In the genomic region with DNA sequence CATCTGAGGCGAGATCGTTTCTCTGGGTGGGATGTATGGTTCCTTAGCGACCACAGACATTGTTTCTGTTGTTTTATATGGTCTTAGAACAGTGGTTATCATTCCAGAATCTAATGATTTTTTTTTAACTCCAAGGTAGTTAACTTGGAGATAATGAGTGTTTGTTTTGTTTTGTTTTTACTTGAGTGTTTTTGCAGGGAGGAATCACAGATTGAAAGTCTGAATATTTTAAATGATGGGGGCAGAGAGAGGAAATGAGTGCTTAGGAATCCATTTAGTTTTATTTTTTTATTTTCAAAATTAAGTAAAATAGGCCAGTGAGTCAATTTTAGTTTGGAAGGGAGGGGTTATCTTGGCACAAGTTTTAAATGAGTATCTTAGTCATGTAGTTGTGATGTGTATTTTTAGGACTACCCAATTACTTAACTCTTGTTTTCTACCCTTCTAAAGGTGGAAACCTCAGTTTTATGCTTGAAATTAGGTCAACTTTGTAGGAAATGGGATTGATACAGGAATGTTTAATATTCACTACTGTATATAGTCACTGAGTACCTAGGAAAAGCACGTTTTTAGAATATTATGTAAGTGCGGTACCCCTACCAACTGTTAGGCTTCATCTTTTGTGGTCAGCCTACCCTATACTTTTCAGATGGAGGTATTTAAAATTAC, we compare ENCODE assay signal across 8 cellular contexts. TPM values are rescaled to one million over a fixed set of nuclear protein-coding genes. Genes with fewer than 3 reads are reported as not detected.
DNase-seq lines count a peak whose midpoint lies in the region; ATAC-seq and TF ChIP-seq lines count a peak whose summit lies in the region.

No MANE protein-coding gene starts in this region.

- CTCF ChIA-PET in mammary epithelial cell (lab: Charles Lee; ENCODE audit: low non-redundant PET) = no interaction called here

- TF ChIP-seq CTCF in 22Rv1 (IDR thresholded peaks at IDR 0.05) (no peak), HL-60 (IDR thresholded peaks at IDR 0.05; ENCODE audit: insufficient read depth, low read length) (no peak), mammary epithelial cell (conservative IDR thresholded peaks at IDR 0.05 in 1 of 2, IDR thresholded peaks at IDR 0.05 in 1 of 2; ENCODE audit: extremely low read depth in 1 of 2, insufficient read depth in 1 of 2, low read depth in 1 of 2, low read length in 2 of 2) (no peak)

- H2AFZ ChIP-seq in mammary epithelial cell (ENCODE audit: low read depth, low read length) = no peak overlapping the region

- no peaks in the 10 kb centered on the region for H3K27me3 ChIP-seq in HL-60 (ENCODE audit: insufficient read depth, poor library complexity, severe bottlenecking)
- no peaks in the 10 kb centered on the region for H3K27me3 ChIP-seq in mammary epithelial cell (ENCODE audit: insufficient read depth, low read length)

- dilution Hi-C loops in mammary epithelial cell (cut with HindIII; ENCODE audit: low sequenced_read_pairs) = no loop called here

- H3K9ac ChIP-seq in mammary epithelial cell (ENCODE audit: insufficient read depth, low read length) = peak overlapping the region; percentile 92

- no peaks in the 10 kb centered on the region for H3K9me3 ChIP-seq in mammary epithelial cell (replicated peaks; ENCODE audit: insufficient read depth, low read length)
- no peaks in the 10 kb centered on the region for H3K9me3 ChIP-seq in mesodermal cell (ENCODE audit: control insufficient read depth, low read length)

- in situ Hi-C loops in mammary epithelial cell (cut with MboI; ENCODE audit: low sequenced_read_pairs in 2 of 2) = loop anchor here in 1 of 2 donors (5.0 kb wide), 1 partner anchor 33 kb away; no protein-coding TSS in a partner anchor

- 20% methylated on average over 5 of the region's 5 CpGs for WGBS in mammary epithelial cell (ENCODE audit: low coverage, missing lambda C conversion rate)
- WGBS in mesodermal cell (ENCODE audit: insufficient coverage in 2 of 2), 2 experiments = 0% methylated on average over 3 of the region's 5 CpGs; no CpG with 5 or more reads in 1 of the 2 experiments

- peaks cover 67% of the 10 kb centered on the region for H3K79me2 ChIP-seq in mammary epithelial cell (ENCODE audit: insufficient read depth, low read length)

- H3K4me1 ChIP-seq in mammary epithelial cell (ENCODE audit: insufficient read depth, low read length) = peaks cover 34% of the 10 kb centered on the region
- peaks cover 9% of the 10 kb centered on the region for H3K4me1 ChIP-seq in mesodermal cell (ENCODE audit: control insufficient read depth, insufficient read depth, low read length, poor library complexity, severe bottlenecking)

- H3K4me3 ChIP-seq in HL-60 (replicated peaks; ENCODE audit: insufficient read depth, low read length) = peak overlapping the region; percentile 87
- H3K4me3 ChIP-seq in mammary epithelial cell (replicated peaks in 1 of 3; ENCODE audit: insufficient read depth in 1 of 3, low read depth in 2 of 3, low read length in 3 of 3) = peak overlapping the region; percentile 79 to 92 (median 85)
- peak overlapping the region; percentile 92 for H3K4me3 ChIP-seq in mesodermal cell (ENCODE audit: extremely low read depth, insufficient read depth, low read length, poor library complexity, severe bottlenecking)

- H3K36me3 ChIP-seq in mammary epithelial cell (ENCODE audit: insufficient read depth, low read length) (no peaks in the 10 kb centered on the region), mesodermal cell (ENCODE audit: control insufficient read depth, insufficient read depth, low read length) (peaks cover 19% of the 10 kb centered on the region)

- H3K4me2 ChIP-seq in mammary epithelial cell (ENCODE audit: insufficient read depth, low read depth, low read length) = peak overlapping the region; percentile 86

- ATAC-seq in HG03571 (IDR thresholded peaks at IDR 0.05; ENCODE audit: unreplicated experiment) = no peak

- DNase-seq in HL-60 (ENCODE audit: low read depth in 1 of 2, low spot score in 1 of 2) = no peak
- DNase-seq in mammary epithelial cell = peak; percentile 32
- DNase-seq in NCI-H146 (lab: John Stamatoyannopoulos, UW) = no peak
- no peak for DNase-seq in NCI-H2029 (lab: John Stamatoyannopoulos, UW)
- no peak for DNase-seq in posterior vena cava (ENCODE audit: low spot score)

- intact Hi-C loops in mammary epithelial cell (cut with micrococcal nuclease) (loop anchor here (1.0 to 10.0 kb wide), 3 partner anchors 17 to 556 kb away; partner anchors contain the start of gene MYORG), posterior vena cava (cut with DNase I) (no loop called here)

- no TSS peak for BruUV-seq in mammary epithelial cell (replicated peaks; lab: Mats Ljungman, UMichigan)

- no peaks in the 10 kb centered on the region for H4K20me1 ChIP-seq in mammary epithelial cell (ENCODE audit: insufficient read depth, low read length)

- H3K27ac ChIP-seq in 22Rv1 = peak overlapping the region; percentile 97
- H3K27ac ChIP-seq in HL-60 (replicated peaks) = peak overlapping the region; percentile 53
- peak overlapping the region; percentile 79 for H3K27ac ChIP-seq in mammary epithelial cell (ENCODE audit: insufficient read depth, low read depth, low read length)
- peak overlapping the region; percentile 97 for H3K27ac ChIP-seq in mesodermal cell (ENCODE audit: low read depth, low read length, severe bottlenecking)

RNA-seq across cellular contexts. Expression of gene UBE2R2, which starts 2.0 kb away (rescaled TPM):
- 10 to 100 TPM; 14.8 to 38.0 TPM for total RNA-seq in mammary epithelial cell
- 20.3 TPM for polyA plus RNA-seq in mammary epithelial cell
- 30.8 TPM for polyA minus RNA-seq in mammary epithelial cell
- 62.6 TPM for polyA plus RNA-seq in mesodermal cell (2013, experiment 1 of 2)
- 61.8 TPM for polyA plus RNA-seq in mesodermal cell (2013, experiment 2 of 2)
- 10 to 100 TPM; 33.0 to 37.1 TPM for total RNA-seq in posterior vena cava

RNA-seq across cellular contexts. Expression of gene PRSS3, which starts 23.6 kb away (rescaled TPM):
- total RNA-seq in mammary epithelial cell (10 to 100 TPM in 1 of 2 donors, 1 to 10 TPM in 1; 1.0 to 27.6 TPM), posterior vena cava (under 1 TPM in 1 of 2 donors, not detected in 1; 1.00 TPM)
- polyA plus RNA-seq in mammary epithelial cell = 50.8 TPM
- polyA minus RNA-seq in mammary epithelial cell = 81.6 TPM
- polyA plus RNA-seq in mesodermal cell (2013, experiment 1 of 2) = not detected
- not detected for polyA plus RNA-seq in mesodermal cell (2013, experiment 2 of 2)
